Comparison of ENCODE assay signal across 8 cellular contexts in the genomic region with DNA sequence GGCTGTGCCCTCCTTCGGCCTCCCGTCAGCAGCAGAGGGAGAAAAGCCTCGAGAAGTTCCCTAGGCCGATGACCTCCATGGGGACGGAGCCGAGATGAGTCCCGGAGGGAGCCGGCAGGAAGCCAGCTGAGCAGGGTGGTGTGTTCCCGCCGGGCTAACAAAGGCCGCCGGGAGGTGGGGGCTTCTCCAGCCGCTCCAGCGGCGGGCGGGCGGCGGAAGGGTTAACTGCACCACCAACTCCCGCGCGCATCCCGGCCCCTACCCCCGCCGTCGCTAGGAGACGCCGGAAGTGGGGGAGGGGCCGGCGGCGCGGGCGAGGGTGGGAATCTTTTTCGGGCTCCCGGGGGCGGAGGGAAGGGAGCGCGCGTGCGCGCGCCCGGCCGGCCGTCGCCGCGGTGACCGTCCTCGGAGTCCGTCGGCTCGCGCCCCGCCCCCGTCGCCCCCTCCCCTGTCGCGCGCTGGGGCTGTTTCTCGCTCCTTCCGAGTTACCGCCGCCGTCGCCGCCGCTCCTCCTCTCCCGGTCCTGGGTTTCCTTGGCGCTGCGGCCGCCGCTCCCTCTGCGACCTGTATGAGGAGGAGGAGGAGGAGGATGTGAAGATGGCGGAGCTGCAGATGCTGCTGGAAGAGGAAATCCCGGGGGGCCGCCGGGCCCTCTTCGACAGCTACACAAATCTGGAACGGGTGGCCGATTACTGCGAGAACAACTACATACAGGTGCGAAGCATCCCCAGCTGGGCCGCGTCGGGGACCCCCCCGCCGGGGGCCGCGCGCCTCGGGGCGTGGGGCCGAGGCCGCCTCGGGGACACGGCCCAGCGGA. TPM values are rescaled to one million over a fixed set of nuclear protein-coding genes. Genes with fewer than 3 reads are reported as not detected.
A peak's percentile ranks its signal among the peaks of the same experiment; 100 is the strongest.
DNase-seq lines count a peak whose midpoint lies in the region; ATAC-seq and TF ChIP-seq lines count a peak whose summit lies in the region.

A gene (plus strand): TSS at position 477 of the 817 bp plus-strand sequence. CDS start 121 bp downstream, at position 598.

- CTCF ChIA-PET in HEK293 (lab: Yijun Ruan, JAX), result interaction anchor here (0.7 to 0.9 kb wide), 2 partner anchors 27 to 487 kb away, joined by 3 read pairs; no protein-coding TSS in a partner anchor

- peak; percentile 82 to 97 (median 95) for ATAC-seq in heart left ventricle

- POLR2A ChIA-PET in HEK293 (lab: Yijun Ruan, JAX), result interaction anchor here (0.8 kb wide), 1 partner anchor 35 kb away, joined by 4 read pairs; no protein-coding TSS in a partner anchor

- no peaks in the 10 kb centered on the region for H3K27me3 ChIP-seq in heart left ventricle
- H3K27me3 ChIP-seq in tibial nerve, result no peaks in the 10 kb centered on the region

- H3K27ac ChIP-seq in HEK293 (ENCODE audit: extremely low read depth, low read depth, low read length), result peak within 1 kb of the TSS; percentile 84
- no peak within 1 kb of the TSS for H3K27ac ChIP-seq in adipose tissue (ENCODE audit: low read depth, low read length)
- H3K27ac ChIP-seq in heart left ventricle, result peak within 1 kb of the TSS; percentile 39 to 94 (median 87)
- peak within 1 kb of the TSS; percentile 71 to 92 (median 82) for H3K27ac ChIP-seq in tibial nerve

- peak within 1 kb of the TSS; percentile 83 for H3K4me3 ChIP-seq in HEK293 (ENCODE audit: low read depth, low read length)
- peak within 1 kb of the TSS; percentile 85 for H3K4me3 ChIP-seq in NB4 (ENCODE audit: low read depth, low read length)
- peak within 1 kb of the TSS; percentile 66 to 100 (median 92) for H3K4me3 ChIP-seq in heart left ventricle
- H3K4me3 ChIP-seq in tibial nerve, result peak within 1 kb of the TSS; percentile 93 to 98 (median 96)

- DNase-seq in GM03348 (ENCODE audit: low spot score) (peak; percentile 98), NB4 (ENCODE audit: low read depth) (peak; percentile 91), T follicular helper cell (ENCODE audit: low read depth) (peak; percentile 31), heart left ventricle (peak; percentile 89 to 93 (median 91)), pons (ENCODE audit: low spot score) (peak; percentile 84), tibial nerve (ENCODE audit: low spot score in 2 of 2) (peak; percentile 56)

- H3K36me3 ChIP-seq in HEK293 (ENCODE audit: control insufficient read depth in 2 of 2, insufficient read depth in 1 of 2, low read length in 2 of 2) (no peaks in the 10 kb centered on the region; a peak in 1 of 3 replicates), heart left ventricle (no peaks in the 10 kb centered on the region), tibial nerve (no peaks in the 10 kb centered on the region)

- TF ChIP-seq POLR2A in NB4 (IDR thresholded peaks at IDR 0.05; ENCODE audit: extremely low read depth, insufficient read length) (no peak), heart left ventricle (IDR thresholded peaks at IDR 0.05) (peak in 1 of 2 donors; percentile 35), tibial nerve (IDR thresholded peaks at IDR 0.05) (peak in 1 of 2 donors; percentile 47)

- intact Hi-C loops in heart left ventricle (cut with DNase I), result loop anchor here in 2 of 10 donors (2.0 to 10.0 kb wide), 4 partner anchors 39 to 117 kb away; a partner anchor contains a TSS

- peaks cover 7% of the 10 kb centered on the region; the same call in 1 of the 2 replicates for H3K4me1 ChIP-seq in HEK293 (ENCODE audit: control insufficient read depth, insufficient read depth, low read length)
- H3K4me1 ChIP-seq in heart left ventricle, result peaks cover 0 to 37% (median 18%) of the 10 kb centered on the region in 12 donors
- peaks cover 0 to 29% (median 16%) of the 10 kb centered on the region in 4 donors for H3K4me1 ChIP-seq in tibial nerve

- H3K9me3 ChIP-seq in HEK293 (ENCODE audit: control insufficient read depth, insufficient read depth, low read depth, low read length), result no peaks in the 10 kb centered on the region
- no peaks in the 10 kb centered on the region for H3K9me3 ChIP-seq in heart left ventricle
- no peaks in the 10 kb centered on the region for H3K9me3 ChIP-seq in tibial nerve

- 0 out of 2 replicates have a peak, but pooled peaks have one; percentile 9 for TF ChIP-seq CTCF in HEK293 (tag by site-specific recombination; IDR thresholded peaks at IDR 0.05)
- no peak for TF ChIP-seq CTCF in NB4 (IDR thresholded peaks at IDR 0.05; ENCODE audit: low read depth, low read length)
- peak in 1 of 12 donors; percentile 11 for TF ChIP-seq CTCF in heart left ventricle (IDR thresholded peaks at IDR 0.05)
- peak in 1 of 5 experiments; percentile 31 for TF ChIP-seq CTCF in tibial nerve (IDR thresholded peaks at IDR 0.05)

- peak in 1 of 2 donors; percentile 64 for TF ChIP-seq EP300 in tibial nerve (IDR thresholded peaks at IDR 0.05)

- WGBS in adipose tissue, 3 donors, result 1% methylated on average over 64 to 97 of the region's 97 CpGs
- WGBS in heart left ventricle, 4 donors, result 0 to 1% (median 0%) methylated on average over 17 to 97 of the region's 97 CpGs
- WGBS in tibial nerve, 2 donors, result 1% methylated on average over 26 to 70 of the region's 97 CpGs

TF ChIP-seq in HEK293, 187 proteins besides CTCF, POLR2A, EP300 and RAD21 (continues in another document):
- TF ChIP-seq ZNF239 (tag by site-specific recombination; IDR thresholded peaks at IDR 0.05) (no peak), ZNF184 (tag by site-specific recombination; IDR thresholded peaks at IDR 0.05) (no peak), GLIS2 (tag by site-specific recombination; IDR thresholded peaks at IDR 0.05) (peak; percentile 64), ZNF394 (tag by site-specific recombination; IDR thresholded peaks at IDR 0.05; ENCODE audit: borderline replicate concordance) (0 out of 2 replicates have a peak, but pooled peaks have one; percentile 58), ZNF596 (tag by site-specific recombination; IDR thresholded peaks at IDR 0.05) (peak; percentile 32; the same call in 1 of the 2 replicates), ZNF248 (tag by site-specific recombination; IDR thresholded peaks at IDR 0.05) (no peak), ZXDB (tag by site-specific recombination; IDR thresholded peaks at IDR 0.05) (peak; percentile 68; the same call in 1 of the 2 replicates)
- TF ChIP-seq, protein P1, sequence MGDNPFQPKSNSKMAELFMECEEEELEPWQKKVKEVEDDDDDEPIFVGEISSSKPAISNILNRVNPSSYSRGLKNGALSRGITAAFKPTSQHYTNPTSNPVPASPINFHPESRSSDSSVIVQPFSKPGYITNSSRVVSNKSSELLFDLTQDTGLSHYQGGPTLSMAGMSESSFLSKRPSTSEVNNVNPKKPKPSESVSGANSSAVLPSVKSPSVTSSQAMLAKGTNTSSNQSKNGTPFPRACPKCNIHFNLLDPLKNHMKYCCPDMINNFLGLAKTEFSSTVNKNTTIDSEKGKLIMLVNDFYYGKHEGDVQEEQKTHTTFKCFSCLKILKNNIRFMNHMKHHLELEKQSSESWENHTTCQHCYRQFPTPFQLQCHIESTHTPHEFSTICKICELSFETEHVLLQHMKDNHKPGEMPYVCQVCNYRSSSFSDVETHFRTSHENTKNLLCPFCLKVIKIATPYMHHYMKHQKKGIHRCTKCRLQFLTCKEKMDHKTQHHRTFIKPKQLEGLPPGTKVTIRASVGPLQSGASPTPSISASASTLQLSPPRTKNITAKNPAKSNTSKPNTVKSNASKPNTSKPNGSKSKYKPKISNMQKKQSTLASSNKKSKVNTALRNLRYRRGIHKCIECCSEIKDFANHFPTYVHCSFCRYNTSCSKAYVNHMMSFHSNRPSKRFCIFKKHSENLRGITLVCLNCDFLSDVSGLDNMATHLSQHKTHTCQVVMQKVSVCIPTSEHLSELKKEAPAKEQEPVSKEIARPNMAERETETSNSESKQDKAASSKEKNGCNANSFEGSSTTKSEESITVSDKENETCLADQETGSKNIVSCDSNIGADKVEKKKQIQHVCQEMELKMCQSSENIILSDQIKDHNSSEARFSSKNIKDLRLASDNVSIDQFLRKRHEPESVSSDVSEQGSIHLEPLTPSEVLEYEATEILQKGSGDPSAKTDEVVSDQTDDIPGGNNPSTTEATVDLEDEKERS (tag by site-specific recombination; IDR thresholded peaks at IDR 0.05), result no peak
- TF ChIP-seq, protein P2, sequence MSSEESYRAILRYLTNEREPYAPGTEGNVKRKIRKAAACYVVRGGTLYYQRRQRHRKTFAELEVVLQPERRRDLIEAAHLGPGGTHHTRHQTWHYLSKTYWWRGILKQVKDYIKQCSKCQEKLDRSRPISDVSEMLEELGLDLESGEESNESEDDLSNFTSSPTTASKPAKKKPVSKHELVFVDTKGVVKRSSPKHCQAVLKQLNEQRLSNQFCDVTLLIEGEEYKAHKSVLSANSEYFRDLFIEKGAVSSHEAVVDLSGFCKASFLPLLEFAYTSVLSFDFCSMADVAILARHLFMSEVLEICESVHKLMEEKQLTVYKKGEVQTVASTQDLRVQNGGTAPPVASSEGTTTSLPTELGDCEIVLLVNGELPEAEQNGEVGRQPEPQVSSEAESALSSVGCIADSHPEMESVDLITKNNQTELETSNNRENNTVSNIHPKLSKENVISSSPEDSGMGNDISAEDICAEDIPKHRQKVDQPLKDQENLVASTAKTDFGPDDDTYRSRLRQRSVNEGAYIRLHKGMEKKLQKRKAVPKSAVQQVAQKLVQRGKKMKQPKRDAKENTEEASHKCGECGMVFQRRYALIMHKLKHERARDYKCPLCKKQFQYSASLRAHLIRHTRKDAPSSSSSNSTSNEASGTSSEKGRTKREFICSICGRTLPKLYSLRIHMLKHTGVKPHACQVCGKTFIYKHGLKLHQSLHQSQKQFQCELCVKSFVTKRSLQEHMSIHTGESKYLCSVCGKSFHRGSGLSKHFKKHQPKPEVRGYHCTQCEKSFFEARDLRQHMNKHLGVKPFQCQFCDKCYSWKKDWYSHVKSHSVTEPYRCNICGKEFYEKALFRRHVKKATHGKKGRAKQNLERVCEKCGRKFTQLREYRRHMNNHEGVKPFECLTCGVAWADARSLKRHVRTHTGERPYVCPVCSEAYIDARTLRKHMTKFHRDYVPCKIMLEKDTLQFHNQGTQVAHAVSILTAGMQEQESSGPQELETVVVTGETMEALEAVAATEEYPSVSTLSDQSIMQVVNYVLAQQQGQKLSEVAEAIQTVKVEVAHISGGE (tag by site-specific recombination; conservative IDR thresholded peaks at IDR 0.05; ENCODE audit: low read depth), result peak; percentile 75

RNA-seq across cellular contexts. Expression of the gene that starts here (rescaled TPM):
- polyA plus RNA-seq in adipose tissue (10 to 100 TPM in 2 of 3 donors, 1 to 10 TPM in 1; 5.7 to 12.4 (median 10.9) TPM), heart left ventricle (10 to 100 TPM; 17.4 to 33.9 TPM)
- total RNA-seq in heart left ventricle (10 to 100 TPM; 35.4 to 78.8 (median 53.5) TPM), tibial nerve (10 to 100 TPM; 33.3 to 60.7 (median 42.7) TPM)

Comparison
In these comparisons a context has a peak if more than half of its experiments do, and no peak if none do; other contexts are left out.
1. DNase-seq: peak in every context shown above with its lines; median percentile 98 in GM03348; 91 in NB4; 91 in heart left ventricle; 84 in pons; 56 in tibial nerve; 31 in T follicular helper cell.